12 cellular contexts compared by ENCODE assay signal in genomic region chr6:128271011-128271410, GRCh38.
DNase-seq lines count a peak whose midpoint lies in the region; ATAC-seq and TF ChIP-seq lines count a peak whose summit lies in the region.
"Had no signal": no experiment of that assay in that cellular context is flagged by ENCODE, and none has a peak within 500 bp of the region (broad histone marks: within the 10 kb centered on the region; RNA-seq: fewer than 3 reads in every experiment).

No MANE protein-coding gene starts in this region.

- DNase-seq in Right ventricle myocardium inferior (ENCODE audit: missing footprints) (no peak), cardiac septum (ENCODE audit: low spot score) (no peak), MG63 (peak; percentile 38), astrocyte of the hippocampus (ENCODE audit: low read depth, low spot score) (peak; percentile 58), SHP77 treated with DMSO at 0.1 percent for 48 hours (lab: John Stamatoyannopoulos, UW) (no peak), occipital lobe (lab: John Stamatoyannopoulos, UW) (no peak), brain microvascular endothelial cell (no peak)
- DNase-seq: 8988T; Calu3; CD8-positive, alpha-beta T cell; H9 had no signal

- no peak overlapping the region for H3K27ac ChIP-seq in brain microvascular endothelial cell
- H3K27ac ChIP-seq: BLaER1 treated with 17β-estradiol and CSF1 and Interleukin-3, amounts not matched to agents 10 nM and 100 nM had no signal

- TF ChIP-seq CTCF in brain microvascular endothelial cell (IDR thresholded peaks at IDR 0.05; ENCODE audit: low read depth, low read length, missing control alignments) = no peak

- H3K9me3 ChIP-seq in MG63 = no peaks in the 10 kb centered on the region
- H3K9me3 ChIP-seq: BLaER1 treated with 17β-estradiol and CSF1 and Interleukin-3, amounts not matched to agents 10 nM and 100 nM had no signal

- H3K27me3 ChIP-seq in MG63 (no peaks in the 10 kb centered on the region), brain microvascular endothelial cell (replicated peaks) (no peaks in the 10 kb centered on the region)
- H3K27me3 ChIP-seq: BLaER1 treated with 17β-estradiol and CSF1 and Interleukin-3, amounts not matched to agents 10 nM and 100 nM had no signal

- peak; percentile 31 for ATAC-seq in Right ventricle myocardium inferior
- ATAC-seq: CD8-positive, alpha-beta T cell had no signal

- in situ Hi-C loops in brain microvascular endothelial cell (cut with HindIII; ENCODE audit: low pct_ligation_motif_present, low sequenced_read_pairs) = no loop called here

- H3K4me3 ChIP-seq in MG63 = no peak overlapping the region
- H3K4me3 ChIP-seq in brain microvascular endothelial cell (ENCODE audit: low read depth, low read length) = no peak overlapping the region
- H3K4me3 ChIP-seq: BLaER1 treated with 17β-estradiol and CSF1 and Interleukin-3, amounts not matched to agents 10 nM and 100 nM had no signal

- intact Hi-C loops in Right ventricle myocardium inferior (cut with DNase I) = no loop called here
- intact Hi-C loops in cardiac septum (cut with DNase I) = no loop called here

- H3K36me3 ChIP-seq in MG63 (no peaks in the 10 kb centered on the region), brain microvascular endothelial cell (replicated peaks) (no peaks in the 10 kb centered on the region)
- H3K36me3 ChIP-seq: BLaER1 treated with 17β-estradiol and CSF1 and Interleukin-3, amounts not matched to agents 10 nM and 100 nM had no signal

Comparison
In these comparisons a context has a peak if more than half of its experiments do, and no peak if none do; other contexts are left out.
1. DNase-seq: peak in MG63 (single experiment) and astrocyte of the hippocampus (single experiment); none in Right ventricle myocardium inferior (single experiment), cardiac septum (single experiment), SHP77 treated with DMSO at 0.1 percent for 48 hours (single experiment), occipital lobe (single experiment) and brain microvascular endothelial cell (single experiment).